In genomic region chr20:38649275-38649891, GRCh38 we compare ENCODE assay signal across 8 cellular contexts. TPM values are rescaled to one million over a fixed set of nuclear protein-coding genes. Genes with fewer than 3 reads are reported as not detected.
DNase-seq lines count a peak whose midpoint lies in the region; ATAC-seq and TF ChIP-seq lines count a peak whose summit lies in the region.

No MANE protein-coding gene starts in this region.

- DNase-seq in MCF 10A (ENCODE audit: unreplicated experiment), result peak; percentile 31
- DNase-seq in breast epithelium (ENCODE audit: low spot score in 2 of 2), result no peak
- DNase-seq in NCI-H460 (ENCODE audit: extremely low read depth, low read depth), result peak; percentile 21
- peak; percentile 20 to 52 for DNase-seq in dermis microvascular lymphatic vessel endothelial cell (ENCODE audit: low read depth in 2 of 2)
- no peak for DNase-seq in psoas muscle
- DNase-seq in ureter (ENCODE audit: low spot score), result no peak

- no peak overlapping the region for H3K4me3 Mint-ChIP-seq in MCF 10A (ENCODE audit: unreplicated experiment)

- H3K9me3 Mint-ChIP-seq in MCF 10A (ENCODE audit: unreplicated experiment), result peaks cover 9% of the 10 kb centered on the region

- H3K9me3 ChIP-seq in breast epithelium (no peaks in the 10 kb centered on the region), psoas muscle (no peaks in the 10 kb centered on the region)

- 16 to 19% (median 17%) methylated on average over 10 of the region's 10 CpGs for WGBS in psoas muscle, 3 donors

- no peaks in the 10 kb centered on the region for H3K36me3 Mint-ChIP-seq in MCF 10A (ENCODE audit: insufficient read depth, unreplicated experiment)

- H3K36me3 ChIP-seq in breast epithelium (no peaks in the 10 kb centered on the region), psoas muscle (ENCODE audit: insufficient read depth in 1 of 2, low read depth in 1 of 2) (no peaks in the 10 kb centered on the region)

- no peak for TF ChIP-seq POLR2A in breast epithelium (IDR thresholded peaks at IDR 0.05)

- no peak overlapping the region for H3K27ac Mint-ChIP-seq in MCF 10A (ENCODE audit: low read depth, unreplicated experiment)

- POLR2A ChIA-PET in MCF 10A (lab: Yijun Ruan, JAX), result interaction anchor here (0.8 to 1.4 kb wide), 4 partner anchors 11 to 104 kb away, joined by 3 to 10 read pairs (median 4); partner anchors contain the start of gene ACTR5

- H3K4me1 ChIP-seq in breast epithelium (no peaks in the 10 kb centered on the region), psoas muscle (peaks cover 3% of the 10 kb centered on the region)

- CTCF ChIA-PET in MCF 10A (lab: Yijun Ruan, JAX), result interaction anchor here (0.6 to 17.3 kb wide), 54 partner anchors 11 to 432 kb away, joined by 3 to 389 read pairs (median 4); partner anchors contain the start of genes ACTR5 and DHX35

- intact Hi-C loops in MCF 10A (cut with micrococcal nuclease) (loop anchor here (1.0 kb wide), 1 partner anchor 102 kb away; no protein-coding TSS in a partner anchor), breast epithelium (cut with DNase I; ENCODE audit: low total_unique reads) (loop anchor here (10.0 kb wide), 1 partner anchor 105 kb away; no protein-coding TSS in a partner anchor), psoas muscle (cut with DNase I) (loop anchor here (5.0 to 10.0 kb wide), 3 partner anchors 83 to 243 kb away; no protein-coding TSS in a partner anchor)

- ATAC-seq in psoas muscle (no peak), HG02759 (IDR thresholded peaks at IDR 0.05; ENCODE audit: unreplicated experiment) (no peak), GM19324 (IDR thresholded peaks at IDR 0.05; ENCODE audit: low FRiP score, unreplicated experiment) (no peak)

- peaks cover 36% of the 10 kb centered on the region for H3K27me3 Mint-ChIP-seq in MCF 10A (ENCODE audit: insufficient read depth, unreplicated experiment)

- H3K27ac ChIP-seq in breast epithelium (no peak overlapping the region), psoas muscle (no peak overlapping the region)

- TF ChIP-seq CTCF in MCF 10A (IDR thresholded peaks at IDR 0.05; ENCODE audit: unreplicated experiment) (peak; percentile 40), breast epithelium (IDR thresholded peaks at IDR 0.05) (no peak), psoas muscle (IDR thresholded peaks at IDR 0.05) (peak; percentile 4)

- H3K4me3 ChIP-seq in breast epithelium (no peak overlapping the region), psoas muscle (no peak overlapping the region)

- H3K4me1 Mint-ChIP-seq in MCF 10A (ENCODE audit: insufficient read depth, unreplicated experiment), result peaks cover 9% of the 10 kb centered on the region

- BruUV-seq in MCF 10A (replicated peaks; lab: Mats Ljungman, UMichigan), result no TSS peak

- H3K27me3 ChIP-seq in breast epithelium (peaks cover 0 to 39% of the 10 kb centered on the region in 2 donors), psoas muscle (ENCODE audit: insufficient read depth in 3 of 3, low read length in 2 of 3) (peaks cover 0 to 42% (median 5%) of the 10 kb centered on the region in 3 donors)

RNA-seq across cellular contexts. Expression of gene ARHGAP40, which starts 47.8 kb away (rescaled TPM):
- total RNA-seq in MCF 10A (2022) (not detected in 2 replicates), breast epithelium (10 to 100 TPM in 2 of 3 donors, not detected in 1; 33.8 to 35.9 TPM), dermis microvascular lymphatic vessel endothelial cell (not detected in 2 replicates), psoas muscle (not detected), ureter (17.9 TPM)
- total RNA-seq in NCI-H460 (2014; rRNA removed; shearing (Covaris generic)), result 0.12 and 0.61 TPM in 2 replicates
- 0.11 TPM in 1 of 2 replicates, not detected in the other for polyA plus RNA-seq in NCI-H460 (2014; cell fraction: nucleus; rRNA removed)
- under 1 TPM in 2 of 3 donors, not detected in 1; 0.03 to 0.04 TPM for polyA plus RNA-seq in psoas muscle

Comparison
In these comparisons a context has a peak if more than half of its experiments do, and no peak if none do; other contexts are left out.
1. DNase-seq: peak in MCF 10A (single experiment), NCI-H460 (single experiment) and dermis microvascular lymphatic vessel endothelial cell (2 of 2); none in breast epithelium (0 of 2), psoas muscle (0 of 2) and ureter (single experiment).
2. CTCF ChIP-seq: peak in MCF 10A (single experiment) and psoas muscle (single experiment); none in breast epithelium (0 of 3).